32 cellular contexts compared by ENCODE assay signal in the genomic region with DNA sequence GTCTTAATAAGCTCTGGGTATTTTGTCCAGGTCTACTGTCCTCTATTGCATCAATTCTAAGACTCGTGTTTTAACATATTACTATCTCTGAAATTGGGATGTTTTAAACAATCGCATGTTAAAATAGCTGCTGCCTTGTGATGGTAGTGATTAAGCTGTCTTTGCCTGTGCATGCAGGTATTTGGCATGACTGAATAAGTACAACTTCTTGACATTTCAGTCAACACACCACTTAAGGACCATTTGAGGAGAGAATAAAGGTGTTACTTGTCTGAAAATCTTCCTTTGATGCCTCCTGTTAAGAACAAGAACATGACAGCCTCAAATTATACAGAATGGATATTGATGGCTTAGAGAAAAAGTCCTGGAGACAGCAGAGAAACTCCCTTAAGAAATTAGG. TPM values are rescaled to one million over a fixed set of nuclear protein-coding genes. Genes with fewer than 3 reads are reported as not detected.
"Had no signal": no experiment of that assay in that cellular context is flagged by ENCODE, and none has a peak within 500 bp of the region (broad histone marks: within the 10 kb centered on the region; RNA-seq: fewer than 3 reads in every experiment).

No MANE protein-coding gene starts in this region.

- H3K9me3 ChIP-seq: ascending aorta had no signal

- H3K4me1 ChIP-seq: ascending aorta had no signal

- H3K4me3 ChIP-seq: ascending aorta, cardiac muscle cell had no signal

- H3K27ac ChIP-seq: ascending aorta, cardiac muscle cell, VCaP had no signal

- H3K27me3 ChIP-seq: ascending aorta, cardiac muscle cell had no signal

- FAIRE-seq: bronchial epithelial cell had no signal

- ATAC-seq: activated CD8-positive, alpha-beta T cell treated with anti-CD3 and anti-CD28 coated beads for 36 hours; activated naive CD8-positive, alpha-beta T cell treated with anti-CD3 and anti-CD28 coated beads, Interleukin-2, amount 50 U/mL, for 24 hours; activated T-cell treated with anti-CD3 and anti-CD28 coated beads, Interleukin-2, amount 50 U/mL, for 4 hours; activated T-cell treated with anti-CD3 and anti-CD28 coated beads, Interleukin-2, amount 50 U/mL, for 72 hours; activated T-helper 17 cell treated with anti-CD3 and anti-CD28 coated beads, Interleukin-2, amount 50 U/mL, for 72 hours had no signal

- H3K36me3 ChIP-seq: cardiac muscle cell had no signal

- DNase-seq: activated B cell treated with CpG ODN at 0.5 μM for 24 hours; activated CD4-positive, alpha-beta memory T cell treated with anti-CD3 and anti-CD28 coated beads for 36 hours; activated CD4-positive, alpha-beta T cell treated with anti-CD3 and anti-CD28 coated beads for 4 hours; activated CD4-positive, alpha-beta T cell treated with anti-CD3 and anti-CD28 coated beads, Interleukin-2, amount 10 ng/mL, durations not matched to agents 24 days and 14 days; activated CD4-positive, alpha-beta T cell treated with anti-CD3 and anti-CD28 coated beads, Interleukin-2, amount 50 U/mL, for 1 hour; activated CD4-positive, alpha-beta T cell treated with anti-CD3 and anti-CD28 coated beads, Interleukin-2, amount 50 U/mL, for 4 hours; activated CD4-positive, CD25-positive, alpha-beta regulatory T cell treated with anti-CD3 and anti-CD28 coated beads, Interleukin-2, amount 50 U/mL, for 72 hours; activated CD8-positive, alpha-beta memory T cell treated with anti-CD3 and anti-CD28 coated beads, Interleukin-2, amount 50 U/mL, for 4 hours; activated CD8-positive, alpha-beta T cell treated with anti-CD3 and anti-CD28 coated beads for 36 hours; activated effector memory CD4-positive, alpha-beta T cell treated with Interleukin-2 at 50 U/mL for 16 hours; activated gamma-delta T cell; activated naive CD4-positive, alpha-beta T cell treated with anti-CD3 and anti-CD28 coated beads, Interleukin-2, amount 10 ng/mL, durations not matched to agents 7 days and 5 days; activated naive CD4-positive, alpha-beta T cell treated with Interleukin-2 at 50 U/mL for 16 hours; activated naive CD8-positive, alpha-beta T cell treated with anti-CD3 and anti-CD28 coated beads, Interleukin-2, amount 10 ng/mL, durations not matched to agents 7 days and 5 days; activated naive CD8-positive, alpha-beta T cell treated with anti-CD3 and anti-CD28 coated beads, Interleukin-2, amount 50 U/mL, for 24 hours; activated T-cell treated with anti-CD3 and anti-CD28 coated beads for 4 hours; activated T-cell treated with anti-CD3 and anti-CD28 coated beads, Interleukin-2, amount 50 U/mL, for 1 hour; activated T-cell treated with anti-CD3 and anti-CD28 coated beads, Interleukin-2, amount 50 U/mL, for 4 hours; activated T-cell treated with anti-CD3 and anti-CD28 coated beads, Interleukin-2, amount 50 U/mL, for 72 hours; amygdala; anterior cingulate cortex; caudate nucleus; cerebellar nuclear complex; T-helper 1 cell; T-helper 2 cell; T-helper 9 cell had no signal

RNA-seq across cellular contexts. Expression of gene CCDC80, which starts 46.1 kb away (rescaled TPM):
- total RNA-seq: activated B cell treated with CpG ODN at 0.5 μM for 24 hours; activated CD4-positive, alpha-beta memory T cell treated with anti-CD3 and anti-CD28 coated beads for 36 hours; activated CD4-positive, alpha-beta T cell treated with anti-CD3 and anti-CD28 coated beads, Interleukin-2, amount 10 ng/mL, durations not matched to agents 24 days and 14 days; activated CD8-positive, alpha-beta memory T cell treated with anti-CD3 and anti-CD28 coated beads for 36 hours; activated CD8-positive, alpha-beta T cell treated with anti-CD3 and anti-CD28 coated beads for 36 hours; activated naive CD8-positive, alpha-beta T cell treated with anti-CD3 and anti-CD28 coated beads, Interleukin-2, amount 10 ng/mL, durations not matched to agents 7 days and 5 days; activated T-cell treated with anti-CD3 and anti-CD28 coated beads, Interleukin-2, amount 50 U/mL, for 72 hours; activated T-helper 17 cell treated with anti-CD3 and anti-CD28 coated beads, Interleukin-2, amount 50 U/mL, for 72 hours had no signal
